Comparison of ENCODE assay signal across 10 cellular contexts in genomic region chr16:30396627-30397026, GRCh38. TPM values are rescaled to one million over a fixed set of nuclear protein-coding genes. Genes with fewer than 3 reads are reported as not detected.
DNase-seq lines count a peak whose midpoint lies in the region; ATAC-seq and TF ChIP-seq lines count a peak whose summit lies in the region.
"Not testable (repeated sequence)": the region's sequence is repeated elsewhere in the genome, so short reads cannot be mapped to it uniquely, and the experiment has no call there.
"Had no signal": no experiment of that assay in that cellular context is flagged by ENCODE, and none has a peak within 500 bp of the region (broad histone marks: within the 10 kb centered on the region; RNA-seq: fewer than 3 reads in every experiment).

No MANE protein-coding gene starts in this region.

- intact Hi-C loops in left ventricle myocardium inferior (cut with micrococcal nuclease): not testable (repeated sequence)

- H3K36me3 Mint-ChIP-seq in HFFc6 (ENCODE audit: low read depth); T-helper 17 cell (ENCODE audit: low read depth); neural progenitor cell: not testable (repeated sequence)
- peaks cover 10% of the 10 kb centered on the region for H3K36me3 Mint-ChIP-seq in activated naive CD8-positive, alpha-beta T cell treated with anti-CD3 and anti-CD28 coated beads, Interleukin-2, amount 10 ng/mL, durations not matched to agents 7 days and 5 days

- peaks cover 88% of the 10 kb centered on the region for H3F3A ChIP-seq in neural progenitor cell (ENCODE audit: low read depth)

- H3K4me1 Mint-ChIP-seq in HFFc6 (ENCODE audit: low read depth) (peaks cover 42% of the 10 kb centered on the region), T-helper 17 cell (peaks cover 35% of the 10 kb centered on the region), neural progenitor cell (peaks cover 50% of the 10 kb centered on the region)
- peaks cover 39% of the 10 kb centered on the region for H3K4me1 Mint-ChIP-seq in activated naive CD8-positive, alpha-beta T cell treated with anti-CD3 and anti-CD28 coated beads, Interleukin-2, amount 10 ng/mL, durations not matched to agents 7 days and 5 days

- not testable (repeated sequence) for H3K27me3 ChIP-seq in left ventricle myocardium inferior (ENCODE audit: low read depth); neural progenitor cell

- peaks cover 40% of the 10 kb centered on the region for H4K20me1 ChIP-seq in neural progenitor cell (ENCODE audit: low read depth)

- H3K4me3 Mint-ChIP-seq in HFFc6: peak overlapping the region; percentile 89; the same call in 1 of the 2 replicates
- peak overlapping the region; percentile 94 for H3K4me3 Mint-ChIP-seq in T-helper 17 cell
- peak overlapping the region; percentile 94 for H3K4me3 Mint-ChIP-seq in activated naive CD8-positive, alpha-beta T cell treated with anti-CD3 and anti-CD28 coated beads, Interleukin-2, amount 10 ng/mL, durations not matched to agents 7 days and 5 days
- H3K4me3 Mint-ChIP-seq in neural progenitor cell: peak overlapping the region; percentile 86

- H2AFZ ChIP-seq in neural progenitor cell (replicated peaks): not testable (repeated sequence)

- ATAC-seq in T-helper 17 cell; activated naive CD8-positive, alpha-beta T cell treated with anti-CD3 and anti-CD28 coated beads, Interleukin-2, amount 10 ng/mL, durations not matched to agents 7 days and 5 days (ENCODE audit: low read depth): not testable (repeated sequence)

- peak overlapping the region; percentile 94 for H3K4me3 ChIP-seq in left ventricle myocardium inferior
- H3K4me3 ChIP-seq in neural progenitor cell: peak overlapping the region; percentile 100

- not testable (repeated sequence) for H3K27ac Mint-ChIP-seq in HFFc6; activated naive CD8-positive, alpha-beta T cell treated with anti-CD3 and anti-CD28 coated beads, Interleukin-2, amount 10 ng/mL, durations not matched to agents 7 days and 5 days; neural progenitor cell
- H3K27ac Mint-ChIP-seq in T-helper 17 cell: peak overlapping the region; percentile 90

- H3K79me2 ChIP-seq in neural progenitor cell (ENCODE audit: low read depth): peaks cover 42% of the 10 kb centered on the region

- H3K36me3 ChIP-seq in left ventricle myocardium inferior: peaks cover 15% of the 10 kb centered on the region
- not testable (repeated sequence) for H3K36me3 ChIP-seq in neural progenitor cell

- DNase-seq in HFFc6; T-helper 17 cell; activated naive CD8-positive, alpha-beta T cell treated with anti-CD3 and anti-CD28 coated beads, Interleukin-2, amount 10 ng/mL, durations not matched to agents 7 days and 5 days; left ventricle myocardium inferior; neural progenitor cell (ENCODE audit: low spot score): not testable (repeated sequence)

- H3K9me3 Mint-ChIP-seq in HFFc6; activated naive CD8-positive, alpha-beta T cell treated with anti-CD3 and anti-CD28 coated beads, Interleukin-2, amount 10 ng/mL, durations not matched to agents 7 days and 5 days; neural progenitor cell: not testable (repeated sequence)

- not testable (repeated sequence) for H3K9me3 ChIP-seq in T-helper 17 cell (ENCODE audit: control insufficient read depth, low read length, poor library complexity, severe bottlenecking); left ventricle myocardium inferior (replicated peaks); neural progenitor cell (ENCODE audit: low read depth)

- peak overlapping the region; percentile 100 for H3K4me2 ChIP-seq in neural progenitor cell

- H3K4me1 ChIP-seq in left ventricle myocardium inferior (peaks cover 47% of the 10 kb centered on the region), neural progenitor cell (peaks cover 42% of the 10 kb centered on the region)

- not testable (repeated sequence) for H3K27me3 Mint-ChIP-seq in HFFc6 (ENCODE audit: insufficient read depth); T-helper 17 cell; activated naive CD8-positive, alpha-beta T cell treated with anti-CD3 and anti-CD28 coated beads, Interleukin-2, amount 10 ng/mL, durations not matched to agents 7 days and 5 days
- peaks cover 22% of the 10 kb centered on the region for H3K27me3 Mint-ChIP-seq in neural progenitor cell (ENCODE audit: insufficient read depth, low read depth)

- TF ChIP-seq CTCF in 22Rv1 (IDR thresholded peaks at IDR 0.05); HFFc6 (IDR thresholded peaks at IDR 0.05); left ventricle myocardium inferior (IDR thresholded peaks at IDR 0.05; ENCODE audit: borderline replicate concordance); neural progenitor cell (IDR thresholded peaks at IDR 0.05): not testable (repeated sequence)

- H3K27ac ChIP-seq in 22Rv1: peak overlapping the region; percentile 97
- H3K27ac ChIP-seq in left ventricle myocardium inferior (replicated peaks): peak overlapping the region; percentile 92
- H3K27ac ChIP-seq in neural progenitor cell: not testable (repeated sequence)

- POLR2A ChIA-PET in activated naive CD8-positive, alpha-beta T cell treated with anti-CD3 and anti-CD28 coated beads, Interleukin-2, amount 10 ng/mL, durations not matched to agents 7 days and 5 days (lab: Charles Lee): interaction anchor here (0.6 to 4.2 kb wide), 6 partner anchors 11 to 376 kb away, joined by 3 to 74 read pairs (median 8); partner anchors contain the start of genes CD2BP2, SEPTIN1, TBC1D10B and ZNF771

- H3K9ac ChIP-seq in neural progenitor cell: not testable (repeated sequence)

RNA-seq across cellular contexts. Expression of gene ZNF48, which starts 1.4 kb away (rescaled TPM):
- total RNA-seq in HFFc6 (2021; fragmentation: NEBNext Ultra II Directional; extraction: Animal tissue kit (Norgen Biotek cat#: 25700)): 1 to 10 TPM; 5.3 to 7.9 (median 6.1) TPM
- total RNA-seq in T-helper 17 cell (1 to 10 TPM; 6.2 to 6.7 TPM), left ventricle myocardium inferior (5.0 TPM), neural progenitor cell (ENCODE audit: low replicate concordance) (39.3 and 41.8 TPM in 2 replicates)
- total RNA-seq in activated naive CD8-positive, alpha-beta T cell treated with anti-CD3 and anti-CD28 coated beads, Interleukin-2, amount 10 ng/mL, durations not matched to agents 7 days and 5 days: 10 to 100 TPM; 14.4 to 15.5 TPM

RNA-seq across cellular contexts. Expression of gene ZNF771, which starts 10.8 kb away (rescaled TPM):
- 10 to 100 TPM; 15.8 to 19.1 (median 16.8) TPM for total RNA-seq in HFFc6 (2021; fragmentation: NEBNext Ultra II Directional; extraction: Animal tissue kit (Norgen Biotek cat#: 25700))
- total RNA-seq in T-helper 17 cell: 1 to 10 TPM; 1.4 to 1.5 TPM
- total RNA-seq in activated naive CD8-positive, alpha-beta T cell treated with anti-CD3 and anti-CD28 coated beads, Interleukin-2, amount 10 ng/mL, durations not matched to agents 7 days and 5 days: 1 to 10 TPM; 4.8 to 5.6 TPM
- total RNA-seq in left ventricle myocardium inferior: 8.1 TPM
- total RNA-seq in neural progenitor cell (ENCODE audit: low replicate concordance): 6.0 and 17.7 TPM in 2 replicates

RNA-seq across cellular contexts. Expression of gene SEPTIN1, which starts 14.3 kb away (rescaled TPM):
- total RNA-seq in HFFc6 (2021; fragmentation: NEBNext Ultra II Directional; extraction: Animal tissue kit (Norgen Biotek cat#: 25700)): 1 to 10 TPM; 1.5 to 2.8 (median 1.8) TPM
- total RNA-seq in T-helper 17 cell: 100 to 1,000 TPM; 192 to 220 TPM
- total RNA-seq in activated naive CD8-positive, alpha-beta T cell treated with anti-CD3 and anti-CD28 coated beads, Interleukin-2, amount 10 ng/mL, durations not matched to agents 7 days and 5 days: 100 to 1,000 TPM; 293 to 318 TPM
- 1.3 TPM for total RNA-seq in left ventricle myocardium inferior
- total RNA-seq in neural progenitor cell (ENCODE audit: low replicate concordance): 1.1 TPM in 1 of 2 replicates, not detected in the other
- total RNA-seq: NCI-H460 had no signal

RNA-seq across cellular contexts. Expression of gene MYL11, which starts 22.0 kb away (rescaled TPM):
- 1 to 10 TPM in 1 of 6 experiments, under 1 TPM in 2, not detected in 3; 0.77 to 1.2 (median 0.82) TPM for total RNA-seq in HFFc6 (2021; fragmentation: NEBNext Ultra II Directional; extraction: Animal tissue kit (Norgen Biotek cat#: 25700))
- total RNA-seq in T-helper 17 cell: 1 to 10 TPM in 1 of 2 donors, not detected in 1; 1.8 TPM
- total RNA-seq in activated naive CD8-positive, alpha-beta T cell treated with anti-CD3 and anti-CD28 coated beads, Interleukin-2, amount 10 ng/mL, durations not matched to agents 7 days and 5 days: 1 to 10 TPM in 1 of 2 experiments, not detected in 1; 1.7 TPM
- not detected for total RNA-seq in left ventricle myocardium inferior
- 0.68 and 4.1 TPM in 2 replicates for total RNA-seq in neural progenitor cell (ENCODE audit: low replicate concordance)
- total RNA-seq: bronchial epithelial cell, left lobe of liver, NCI-H460, Peyer's patch had no signal

RNA-seq across cellular contexts. Expression of gene TBC1D10B, which starts 26.3 kb away (rescaled TPM):
- 10 to 100 TPM; 44.6 to 51.6 (median 46.3) TPM for total RNA-seq in HFFc6 (2021; fragmentation: NEBNext Ultra II Directional; extraction: Animal tissue kit (Norgen Biotek cat#: 25700))
- total RNA-seq in T-helper 17 cell (10 to 100 TPM; 27.4 to 28.8 TPM), left ventricle myocardium inferior (23.3 TPM), neural progenitor cell (ENCODE audit: low replicate concordance) (8.2 and 23.4 TPM in 2 replicates)
- total RNA-seq in activated naive CD8-positive, alpha-beta T cell treated with anti-CD3 and anti-CD28 coated beads, Interleukin-2, amount 10 ng/mL, durations not matched to agents 7 days and 5 days: 10 to 100 TPM; 63.6 to 69.8 TPM

Comparison
In these comparisons a context has a peak if more than half of its experiments do, and no peak if none do; other contexts are left out.
1. RNA of gene SEPTIN1, which starts 14.3 kb away (total RNA-seq): 293 to 318 TPM in activated naive CD8-positive, alpha-beta T cell treated with anti-CD3 and anti-CD28 coated beads, Interleukin-2, amount 10 ng/mL, durations not matched to agents 7 days and 5 days and 192 to 220 TPM in T-helper 17 cell; 1.5 to 2.8 TPM in HFFc6, 1.3 TPM in left ventricle myocardium inferior (single experiment) and 1.1 TPM in neural progenitor cell; every median in the first group is over 10 times any median in the second.
2. Peak in every context shown above with its lines, with median percentiles within 50 percentile points of each other: H3K4me3 Mint-ChIP-seq.